ENCODE assay signal across 2 cellular contexts in the genomic region with DNA sequence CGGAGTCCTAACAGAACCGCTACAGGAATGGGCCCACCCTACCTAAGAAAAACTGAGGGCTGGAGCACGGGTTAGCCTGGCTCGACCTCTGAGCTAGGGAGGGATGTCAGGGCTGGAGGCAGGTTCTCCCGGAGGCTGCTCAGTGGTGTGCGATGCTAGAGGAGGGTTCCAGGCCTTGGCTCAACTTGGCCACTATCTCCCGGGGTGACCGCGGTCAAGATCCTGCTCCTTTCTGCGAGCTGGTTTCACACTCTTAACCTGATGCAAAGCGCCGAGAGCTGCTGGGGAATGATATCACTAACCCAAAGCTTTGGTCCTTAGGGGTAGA.
TF ChIP-seq lines count a peak whose summit lies in the region.

No MANE protein-coding gene starts in this region.

TF ChIP-seq in HCT116, 20 proteins besides CTCF, POLR2A, EP300 and RAD21 (continued from another document):
- TF ChIP-seq ATF3 (IDR thresholded peaks at IDR 0.05) (no peak), SP1 (IDR thresholded peaks at IDR 0.05; ENCODE audit: low read depth) (no peak)

TF ChIP-seq in WTC11, 78 proteins besides CTCF, POLR2A, EP300 and RAD21 (continued from another document):
- TF ChIP-seq ZBTB43 (CRISPR knock-in tag; IDR thresholded peaks at IDR 0.05) (no peak), MLX (CRISPR knock-in tag; IDR thresholded peaks at IDR 0.05) (no peak), PREB (CRISPR knock-in tag; IDR thresholded peaks at IDR 0.05; ENCODE audit: borderline replicate concordance) (no peak), PRRX2 (CRISPR knock-in tag; IDR thresholded peaks at IDR 0.05) (no peak), RORB (CRISPR knock-in tag; IDR thresholded peaks at IDR 0.05) (no peak), ETV6 (CRISPR knock-in tag; IDR thresholded peaks at IDR 0.05) (no peak), E2F4 (CRISPR knock-in tag; IDR thresholded peaks at IDR 0.05; ENCODE audit: borderline replicate concordance, low read depth) (no peak), NR2C2 (CRISPR knock-in tag; IDR thresholded peaks at IDR 0.05) (no peak)
- TF ChIP-seq, protein P1, sequence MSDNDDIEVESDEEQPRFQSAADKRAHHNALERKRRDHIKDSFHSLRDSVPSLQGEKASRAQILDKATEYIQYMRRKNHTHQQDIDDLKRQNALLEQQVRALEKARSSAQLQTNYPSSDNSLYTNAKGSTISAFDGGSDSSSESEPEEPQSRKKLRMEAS (CRISPR knock-in tag; IDR thresholded peaks at IDR 0.05): no peak
